8 cellular contexts compared by ENCODE assay signal in the genomic region with DNA sequence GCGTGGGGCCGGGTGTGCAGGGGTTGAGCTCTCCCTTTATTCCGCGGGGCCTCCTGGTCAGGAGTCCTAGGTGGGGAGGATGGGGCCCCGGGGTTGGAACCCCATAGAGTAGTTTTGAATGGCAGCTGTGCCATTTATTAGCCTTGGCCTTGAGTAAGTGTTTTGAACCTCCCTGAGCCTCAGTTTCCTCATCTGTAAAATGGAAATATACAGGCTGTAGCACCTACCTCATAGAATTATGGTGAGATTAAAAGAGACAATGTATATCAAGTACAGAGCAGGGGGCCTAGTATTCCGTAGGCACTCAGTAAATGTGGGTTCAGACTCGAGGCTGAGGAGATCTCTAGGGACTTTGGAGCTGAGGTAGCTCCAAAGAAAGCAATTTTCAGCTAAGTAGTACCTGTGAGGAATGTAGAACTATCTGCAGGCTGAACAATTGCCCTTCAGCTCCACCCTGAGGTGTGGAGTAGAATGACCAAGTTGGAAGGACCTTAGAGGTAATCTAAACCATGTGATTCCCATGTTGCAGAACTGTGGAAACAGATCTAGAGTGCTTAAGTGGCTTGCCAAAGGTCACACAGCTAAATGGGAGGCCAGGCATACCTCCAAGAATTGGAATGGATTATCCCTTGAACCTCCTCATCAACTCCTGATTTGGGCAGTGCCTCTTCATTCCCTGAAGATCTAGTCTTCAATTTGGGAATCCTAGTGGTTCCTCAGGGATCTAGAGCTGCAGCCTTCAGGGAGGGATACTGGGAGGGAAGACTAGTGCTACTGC. TPM values are rescaled to one million over a fixed set of nuclear protein-coding genes. Genes with fewer than 3 reads are reported as not detected.
DNase-seq lines count a peak whose midpoint lies in the region; ATAC-seq and TF ChIP-seq lines count a peak whose summit lies in the region.

No MANE protein-coding gene starts in this region.

- intact Hi-C loops in CD14-positive monocyte (cut with micrococcal nuclease) = loop anchor here in 1 of 2 donors (5.0 kb wide), 1 partner anchor 37 kb away; no protein-coding TSS in a partner anchor

- no peaks in the 10 kb centered on the region for H3K9me3 Mint-ChIP-seq in CD14-positive monocyte
- no peaks in the 10 kb centered on the region for H3K9me3 Mint-ChIP-seq in activated CD4-positive, alpha-beta memory T cell treated with anti-CD3 and anti-CD28 coated beads, Interleukin-2, amount 10 ng/mL, durations not matched to agents 7 days and 5 days

- no peaks in the 10 kb centered on the region for H3K9me3 ChIP-seq in neuron (ENCODE audit: low read length)

- peak overlapping the region; percentile 95 for H2AFZ ChIP-seq in neuron (ENCODE audit: low read depth, low read length)

- no peaks in the 10 kb centered on the region for H3K27me3 ChIP-seq in neuron (ENCODE audit: insufficient read depth, low read length)

- DNase-seq in CD14-positive monocyte (ENCODE audit: low spot score) = no peak
- DNase-seq in NCI-H345 treated with DMSO at 0.1 percent for 48 hours (lab: John Stamatoyannopoulos, UW; ENCODE audit: unreplicated experiment) = peak; percentile 7
- peak; percentile 64 for DNase-seq in activated CD4-positive, alpha-beta memory T cell treated with anti-CD3 and anti-CD28 coated beads, Interleukin-2, amount 10 ng/mL, durations not matched to agents 7 days and 5 days
- peak; percentile 55 for DNase-seq in fibroblast of pulmonary artery (ENCODE audit: low read depth)
- no peak for DNase-seq in foreskin melanocyte

- H3K4me1 ChIP-seq in neuron (ENCODE audit: insufficient read depth, low read length) = peaks cover 3% of the 10 kb centered on the region

- POLR2A ChIA-PET in activated CD4-positive, alpha-beta memory T cell treated with anti-CD3 and anti-CD28 coated beads, Interleukin-2, amount 10 ng/mL, durations not matched to agents 7 days and 5 days (lab: Charles Lee) = interaction anchor here (1.1 to 5.5 kb wide), 13 partner anchors 10 to 112 kb away, joined by 3 to 58 read pairs (median 6); a partner anchor contains a TSS

- H3K36me3 Mint-ChIP-seq in CD14-positive monocyte = peaks cover 3 to 6% of the 10 kb centered on the region in 2 donors
- no peaks in the 10 kb centered on the region for H3K36me3 Mint-ChIP-seq in activated CD4-positive, alpha-beta memory T cell treated with anti-CD3 and anti-CD28 coated beads, Interleukin-2, amount 10 ng/mL, durations not matched to agents 7 days and 5 days (ENCODE audit: low read depth)

- no peaks in the 10 kb centered on the region for H3K36me3 ChIP-seq in neuron (ENCODE audit: insufficient read depth, low read length)

- peak; percentile 78 for ATAC-seq in GM18870 (IDR thresholded peaks at IDR 0.05; ENCODE audit: unreplicated experiment)
- ATAC-seq in HG03108 (IDR thresholded peaks at IDR 0.05; ENCODE audit: unreplicated experiment) = peak; percentile 67

- H3K27me3 Mint-ChIP-seq in CD14-positive monocyte (ENCODE audit: low read depth in 3 of 3) = no peaks in the 10 kb centered on the region
- H3K27me3 Mint-ChIP-seq in activated CD4-positive, alpha-beta memory T cell treated with anti-CD3 and anti-CD28 coated beads, Interleukin-2, amount 10 ng/mL, durations not matched to agents 7 days and 5 days = no peaks in the 10 kb centered on the region

- peak overlapping the region; percentile 99 to 100 for H3K4me3 Mint-ChIP-seq in CD14-positive monocyte
- H3K4me3 Mint-ChIP-seq in activated CD4-positive, alpha-beta memory T cell treated with anti-CD3 and anti-CD28 coated beads, Interleukin-2, amount 10 ng/mL, durations not matched to agents 7 days and 5 days = peak overlapping the region; percentile 85

- H3K27ac Mint-ChIP-seq in CD14-positive monocyte = peak overlapping the region in 2 of 7 donors; percentile 12 to 46
- peak overlapping the region; percentile 55 for H3K27ac Mint-ChIP-seq in activated CD4-positive, alpha-beta memory T cell treated with anti-CD3 and anti-CD28 coated beads, Interleukin-2, amount 10 ng/mL, durations not matched to agents 7 days and 5 days

- CTCF ChIA-PET in activated CD4-positive, alpha-beta memory T cell treated with anti-CD3 and anti-CD28 coated beads, Interleukin-2, amount 10 ng/mL, durations not matched to agents 7 days and 5 days (lab: Charles Lee) = interaction anchor here (0.6 to 6.2 kb wide), 30 partner anchors 11 to 277 kb away, joined by 3 to 57 read pairs (median 5); a partner anchor contains a TSS

- peaks cover 13% of the 10 kb centered on the region for H3K4me1 Mint-ChIP-seq in CD14-positive monocyte
- peaks cover 19% of the 10 kb centered on the region for H3K4me1 Mint-ChIP-seq in activated CD4-positive, alpha-beta memory T cell treated with anti-CD3 and anti-CD28 coated beads, Interleukin-2, amount 10 ng/mL, durations not matched to agents 7 days and 5 days

- peak overlapping the region; percentile 69 for H3K4me3 ChIP-seq in fibroblast of pulmonary artery (replicated peaks; ENCODE audit: low read depth, low read length)
- H3K4me3 ChIP-seq in neuron (ENCODE audit: low read length) = peak overlapping the region; percentile 76

- TF ChIP-seq CTCF in CD14-positive monocyte (IDR thresholded peaks at IDR 0.05) = peak; percentile 52
- peak; percentile 41 for TF ChIP-seq CTCF in fibroblast of pulmonary artery (IDR thresholded peaks at IDR 0.05; ENCODE audit: low read length, missing control alignments)

RNA-seq across cellular contexts. Expression of a gene that starts 0.7 kb away (rescaled TPM):
- polyA plus RNA-seq in CD14-positive monocyte = 1 to 10 TPM; 5.8 to 6.8 TPM
- 10 to 100 TPM; 18.0 to 19.0 TPM for total RNA-seq in activated CD4-positive, alpha-beta memory T cell treated with anti-CD3 and anti-CD28 coated beads, Interleukin-2, amount 10 ng/mL, durations not matched to agents 7 days and 5 days

RNA-seq across cellular contexts. Expression of a gene that starts 11.7 kb away (rescaled TPM):
- polyA plus RNA-seq in CD14-positive monocyte = 10 to 100 TPM; 19.6 to 28.5 TPM
- 10 to 100 TPM; 93.9 to 95.2 TPM for total RNA-seq in activated CD4-positive, alpha-beta memory T cell treated with anti-CD3 and anti-CD28 coated beads, Interleukin-2, amount 10 ng/mL, durations not matched to agents 7 days and 5 days

RNA-seq across cellular contexts. Expression of a gene that starts 31.7 kb away (rescaled TPM):
- polyA plus RNA-seq in CD14-positive monocyte = 100 to 1,000 TPM; 315 to 458 TPM
- total RNA-seq in activated CD4-positive, alpha-beta memory T cell treated with anti-CD3 and anti-CD28 coated beads, Interleukin-2, amount 10 ng/mL, durations not matched to agents 7 days and 5 days = 100 to 1,000 TPM; 192 to 201 TPM

RNA-seq across cellular contexts. Expression of a gene that starts 46.4 kb away (rescaled TPM):
- 10 to 100 TPM; 14.0 to 21.0 TPM for polyA plus RNA-seq in CD14-positive monocyte
- 100 to 1,000 TPM; 111 to 113 TPM for total RNA-seq in activated CD4-positive, alpha-beta memory T cell treated with anti-CD3 and anti-CD28 coated beads, Interleukin-2, amount 10 ng/mL, durations not matched to agents 7 days and 5 days

Comparison
In these comparisons a context has a peak if more than half of its experiments do, and no peak if none do; other contexts are left out.
1. DNase-seq: peak in NCI-H345 treated with DMSO at 0.1 percent for 48 hours (single experiment), activated CD4-positive, alpha-beta memory T cell treated with anti-CD3 and anti-CD28 coated beads, Interleukin-2, amount 10 ng/mL, durations not matched to agents 7 days and 5 days (single experiment) and fibroblast of pulmonary artery (single experiment); none in CD14-positive monocyte (single experiment) and foreskin melanocyte (single experiment).